ENCODE assay signal across 11 cellular contexts in the genomic region with DNA sequence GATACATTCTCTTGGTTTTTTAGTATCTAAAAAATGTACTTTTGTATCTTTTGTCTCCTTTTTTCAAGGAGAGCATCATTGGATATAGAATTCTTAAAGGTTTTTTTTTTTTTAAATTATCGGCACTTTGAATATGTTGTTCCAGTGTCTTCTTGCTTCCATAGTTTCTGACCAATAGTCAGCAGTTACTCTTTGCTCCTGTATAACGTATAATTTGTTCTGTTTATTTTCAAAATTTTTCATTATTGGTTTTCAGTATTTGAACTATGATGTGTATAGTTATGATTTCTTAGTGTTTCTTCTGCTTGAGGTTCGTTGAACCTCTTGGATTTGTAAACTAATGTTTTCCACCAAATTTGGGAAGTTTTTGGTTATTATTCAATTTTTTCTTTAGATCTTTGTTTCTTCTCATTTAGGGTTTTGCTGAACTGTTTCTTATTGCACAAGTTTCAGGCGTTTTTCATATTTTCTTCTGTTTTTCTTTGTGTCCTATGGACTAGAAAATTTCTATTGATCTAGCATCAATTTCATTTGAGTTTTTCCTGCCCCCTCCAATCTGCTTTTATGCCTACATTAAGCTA.
A peak's percentile ranks its signal among the peaks of the same experiment; 100 is the strongest.
DNase-seq lines count a peak whose midpoint lies in the region; ATAC-seq and TF ChIP-seq lines count a peak whose summit lies in the region.
"Had no signal": no experiment of that assay in that cellular context is flagged by ENCODE, and none has a peak within 500 bp of the region (broad histone marks: within the 10 kb centered on the region; RNA-seq: fewer than 3 reads in every experiment).

No MANE protein-coding gene starts in this region.

- WGBS in neuronal stem cell (ENCODE audit: extremely low coverage in 2 of 2, insufficient read length in 2 of 2, insufficient replicate concordance in 1 of 2), 2 donors: no CpG with 5 or more reads among the region's 4 CpGs

- no peak overlapping the region for H2BK120ac ChIP-seq in neuronal stem cell (ENCODE audit: low read depth, low read length)

- peaks cover 7% of the 10 kb centered on the region for H3F3A ChIP-seq in neural progenitor cell (ENCODE audit: low read depth)

- H3K27ac ChIP-seq in neural progenitor cell (no peak overlapping the region), neuronal stem cell (replicated peaks; ENCODE audit: low read length) (no peak overlapping the region)
- H3K27ac ChIP-seq: cardiac muscle cell, upper lobe of right lung had no signal

- H4K91ac ChIP-seq in neuronal stem cell (ENCODE audit: low read depth, low read length, poor library complexity): no peak overlapping the region

- no peak overlapping the region for H3K23ac ChIP-seq in neuronal stem cell (ENCODE audit: low read depth, low read length, poor library complexity)

- H2AK5ac ChIP-seq in neuronal stem cell (ENCODE audit: low read depth, low read length): no peak overlapping the region

- H3K9me3 ChIP-seq in neural progenitor cell (ENCODE audit: low read depth) (peaks cover 14% of the 10 kb centered on the region), neuronal stem cell (replicated peaks in 1 of 2; ENCODE audit: control insufficient read depth in 2 of 2, insufficient read depth in 1 of 2, low read depth in 1 of 2, low read length in 2 of 2) (peaks cover 3 to 61% of the 10 kb centered on the region in 2 donors)

- H4K20me1 ChIP-seq in neural progenitor cell (ENCODE audit: low read depth): no peaks in the 10 kb centered on the region

- no peak overlapping the region for H2BK12ac ChIP-seq in neuronal stem cell (ENCODE audit: low read length)

- H3K4me1 Mint-ChIP-seq in neural progenitor cell: no peaks in the 10 kb centered on the region
- H3K4me1 Mint-ChIP-seq: neural crest cell had no signal

- peaks cover 74% of the 10 kb centered on the region for H3K36me3 ChIP-seq in neural progenitor cell
- peaks cover 15 to 88% of the 10 kb centered on the region in 2 donors for H3K36me3 ChIP-seq in neuronal stem cell (replicated peaks in 1 of 2; ENCODE audit: control insufficient read depth in 2 of 2, insufficient read depth in 2 of 2, low read length in 2 of 2)

- H3K9me3 Mint-ChIP-seq in neural progenitor cell: peaks cover 49% of the 10 kb centered on the region

- no peak overlapping the region for H3K14ac ChIP-seq in neuronal stem cell (ENCODE audit: low read length)

- peaks cover 66% of the 10 kb centered on the region for H3K79me2 ChIP-seq in neural progenitor cell (ENCODE audit: low read depth)

- TF ChIP-seq CTCF in cardiac fibroblast (IDR thresholded peaks at IDR 0.05; ENCODE audit: low read depth, low read length) (no peak), neural progenitor cell (IDR thresholded peaks at IDR 0.05) (no peak)

- H3K36me3 Mint-ChIP-seq in neural progenitor cell: peaks cover 69% of the 10 kb centered on the region

- no peak overlapping the region for H2BK5ac ChIP-seq in neuronal stem cell (ENCODE audit: low read length)

- H3K4me2 ChIP-seq in neural progenitor cell (no peak overlapping the region), neuronal stem cell (ENCODE audit: insufficient read depth, low read length, poor library complexity, severe bottlenecking) (no peak overlapping the region)

- H2AFZ ChIP-seq in neural progenitor cell (replicated peaks) (no peak overlapping the region), neuronal stem cell (ENCODE audit: low read length) (no peak overlapping the region)

- H3K4me1 ChIP-seq in neural progenitor cell (no peaks in the 10 kb centered on the region), neuronal stem cell (ENCODE audit: control insufficient read depth in 2 of 2, insufficient read depth in 1 of 2, low read depth in 1 of 2, low read length in 2 of 2) (no peaks in the 10 kb centered on the region)
- H3K4me1 ChIP-seq: upper lobe of right lung had no signal

- H3K79me1 ChIP-seq in neuronal stem cell (ENCODE audit: low read depth, low read length): no peaks in the 10 kb centered on the region

- H3K4ac ChIP-seq in neuronal stem cell (ENCODE audit: low read length): no peak overlapping the region

- H3K27me3 Mint-ChIP-seq in neural progenitor cell (ENCODE audit: insufficient read depth, low read depth): peaks cover 4% of the 10 kb centered on the region

- DNase-seq in NCI-H2107 treated with DMSO at 0.1 percent for 48 hours (lab: John Stamatoyannopoulos, UW; ENCODE audit: unreplicated experiment) (peak; percentile 16), NCI-H2107 (lab: John Stamatoyannopoulos, UW) (no peak), NCI-H1105 treated with DMSO at 0.1 percent for 48 hours (lab: John Stamatoyannopoulos, UW) (peak; percentile 38), cardiac fibroblast (ENCODE audit: low read depth in 2 of 2) (peak; percentile 34 to 41), neural progenitor cell (ENCODE audit: low spot score) (peak; percentile 15), neuronal stem cell (ENCODE audit: low spot score) (no peak)
- DNase-seq: upper lobe of right lung had no signal

- H3K27ac Mint-ChIP-seq in neural progenitor cell: no peak overlapping the region

- ATAC-seq in GM18868 (IDR thresholded peaks at IDR 0.05; ENCODE audit: unreplicated experiment) (no peak), GM18502 (IDR thresholded peaks at IDR 0.05; ENCODE audit: poor library complexity, unreplicated experiment) (no peak)
- ATAC-seq: upper lobe of right lung had no signal

- H3K4me3 Mint-ChIP-seq in neural progenitor cell: no peak overlapping the region
- H3K4me3 Mint-ChIP-seq: neural crest cell had no signal

- H4K8ac ChIP-seq in neuronal stem cell (ENCODE audit: low read depth, low read length): no peak overlapping the region

- no peak overlapping the region for H3K9ac ChIP-seq in neural progenitor cell
- no peak overlapping the region for H3K9ac ChIP-seq in neuronal stem cell (ENCODE audit: low read depth, low read length, poor library complexity)

- H3K27me3 ChIP-seq in neural progenitor cell (no peaks in the 10 kb centered on the region), neuronal stem cell (ENCODE audit: control insufficient read depth in 3 of 3, insufficient read depth in 3 of 3, low read depth in 1 of 3, low read length in 3 of 3) (no peaks in the 10 kb centered on the region)
- H3K27me3 ChIP-seq: cardiac muscle cell, upper lobe of right lung had no signal

- H3K4me3 ChIP-seq in cardiac fibroblast (replicated peaks in 1 of 2; ENCODE audit: low read depth in 2 of 2, low read length in 2 of 2) (no peak overlapping the region), neural progenitor cell (no peak overlapping the region), neuronal stem cell (ENCODE audit: low read length in 2 of 2) (no peak overlapping the region)
- H3K4me3 ChIP-seq: cardiac muscle cell, upper lobe of right lung had no signal

- H2BK15ac ChIP-seq in neuronal stem cell (ENCODE audit: low read length): no peak overlapping the region

- no peak overlapping the region for H3K18ac ChIP-seq in neuronal stem cell (ENCODE audit: low read length)

Comparison
In these comparisons a context has a peak if more than half of its experiments do, and no peak if none do; other contexts are left out.
1. DNase-seq: peak in NCI-H2107 treated with DMSO at 0.1 percent for 48 hours (single experiment), NCI-H1105 treated with DMSO at 0.1 percent for 48 hours (single experiment), cardiac fibroblast (2 of 2) and neural progenitor cell (single experiment); none in NCI-H2107 (single experiment) and neuronal stem cell (single experiment).